Comparison of ENCODE assay signal across 17 cellular contexts in the genomic region with DNA sequence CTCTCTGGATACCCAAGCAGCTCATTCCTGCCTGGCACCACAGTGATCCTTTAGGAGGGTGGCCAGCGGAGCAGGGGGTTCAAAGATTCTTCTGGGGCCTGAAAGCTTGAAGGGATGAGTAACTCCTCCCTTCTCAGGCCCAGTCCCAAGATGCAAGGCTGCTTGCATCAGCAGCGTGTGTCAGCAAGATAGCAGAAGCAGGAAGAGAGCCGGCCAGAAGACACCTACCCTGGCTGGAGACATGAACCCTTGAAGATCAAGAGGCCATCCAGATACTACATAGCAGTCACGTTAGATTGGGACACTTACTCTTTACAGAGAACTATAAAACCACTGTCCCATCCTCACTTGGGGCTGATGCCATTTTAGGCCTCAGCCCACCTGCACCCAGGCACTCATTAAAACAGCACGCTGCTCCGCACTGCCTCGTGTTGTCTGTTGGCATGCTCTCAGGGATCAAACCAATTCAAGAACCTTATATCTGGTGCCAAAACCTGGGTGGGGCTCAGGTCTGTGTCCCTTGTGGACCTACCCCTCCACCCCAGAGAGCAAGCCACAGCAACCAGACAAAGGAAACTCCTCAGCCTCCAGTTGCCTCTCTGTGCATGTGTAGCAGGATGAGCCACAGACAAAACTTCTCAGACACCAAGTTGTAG. TPM values are rescaled to one million over a fixed set of nuclear protein-coding genes. Genes with fewer than 3 reads are reported as not detected.
A peak's percentile ranks its signal among the peaks of the same experiment; 100 is the strongest.
DNase-seq lines count a peak whose midpoint lies in the region; ATAC-seq and TF ChIP-seq lines count a peak whose summit lies in the region.
"Had no signal": no experiment of that assay in that cellular context is flagged by ENCODE, and none has a peak within 500 bp of the region (broad histone marks: within the 10 kb centered on the region; RNA-seq: fewer than 3 reads in every experiment).

No MANE protein-coding gene starts in this region.

- H3K79me1 ChIP-seq in trophoblast cell (ENCODE audit: low read length): peaks cover 1% of the 10 kb centered on the region

- H2BK120ac ChIP-seq in trophoblast cell (ENCODE audit: insufficient read depth, low read length, poor library complexity): no peak overlapping the region

- H2BK12ac ChIP-seq in trophoblast cell (ENCODE audit: low read length): peak overlapping the region; percentile 31

- H3K27ac ChIP-seq in HCT116 (ENCODE audit: low read depth, low read length) (no peak overlapping the region), trophoblast cell (ENCODE audit: low read depth, low read length) (no peak overlapping the region), A673 (ENCODE audit: low read depth, low read length, poor library complexity, severe bottlenecking) (no peak overlapping the region), psoas muscle (no peak overlapping the region)
- H3K27ac ChIP-seq: prostate gland, upper lobe of right lung had no signal

- DNase-seq in HCT116 (ENCODE audit: low read depth, low spot score): no peak
- no peak for DNase-seq in trophoblast cell
- DNase-seq in NCI-H82 treated with DMSO at 0.1 percent for 48 hours (lab: John Stamatoyannopoulos, UW; ENCODE audit: unreplicated experiment): no peak
- DNase-seq in A673 (ENCODE audit: low spot score): no peak
- no peak for DNase-seq in psoas muscle
- DNase-seq: activated gamma-delta T cell treated with Interleukin-2 at 50 U/mL for 16 hours, hippocampal formation, left colon, upper lobe of right lung had no signal

- H2AK5ac ChIP-seq in trophoblast cell (ENCODE audit: low read length): peak overlapping the region; percentile 21

- H3K14ac ChIP-seq in trophoblast cell (ENCODE audit: low read length): no peak overlapping the region

- no peak for TF ChIP-seq RAD21 in HCT116 (IDR thresholded peaks at IDR 0.05; ENCODE audit: low read depth)

- peak; percentile 75 for ATAC-seq in GM18907 (IDR thresholded peaks at IDR 0.05; ENCODE audit: unreplicated experiment)
- ATAC-seq in HCT116: 0 out of 2 replicates have a peak, but pooled peaks have one; percentile 11
- ATAC-seq in HG03196 (IDR thresholded peaks at IDR 0.05; ENCODE audit: unreplicated experiment): peak; percentile 65
- ATAC-seq in psoas muscle: no peak
- ATAC-seq: upper lobe of right lung had no signal

- TF ChIP-seq CTCF in HCT116 (IDR thresholded peaks at IDR 0.05 in 2 of 3, conservative IDR thresholded peaks at IDR 0.05 in 1 of 3; ENCODE audit: borderline replicate concordance in 1 of 3, insufficient read depth in 1 of 3, low read depth in 2 of 3, low read length in 2 of 3): no peak
- TF ChIP-seq CTCF in A673 (conservative IDR thresholded peaks at IDR 0.05; ENCODE audit: low read depth, low read length): no peak
- no peak for TF ChIP-seq CTCF in psoas muscle (IDR thresholded peaks at IDR 0.05)

- H3K4ac ChIP-seq in trophoblast cell (ENCODE audit: low read depth, low read length): no peak overlapping the region

- H3K9me2 ChIP-seq in HCT116 (ENCODE audit: insufficient read depth): no peaks in the 10 kb centered on the region

- H3K27me3 ChIP-seq in HCT116 (ENCODE audit: insufficient read depth, low read length): no peaks in the 10 kb centered on the region
- H3K27me3 ChIP-seq in trophoblast cell (ENCODE audit: insufficient read depth, low read length): no peaks in the 10 kb centered on the region
- no peaks in the 10 kb centered on the region for H3K27me3 ChIP-seq in A673 (replicated peaks; ENCODE audit: insufficient read depth, low read depth, low read length, poor library complexity)
- H3K27me3 ChIP-seq in psoas muscle (ENCODE audit: insufficient read depth in 3 of 3, low read length in 2 of 3): no peaks in the 10 kb centered on the region
- H3K27me3 ChIP-seq: upper lobe of right lung had no signal

- H3K36me3 ChIP-seq in HCT116 (ENCODE audit: control insufficient read depth in 1 of 2, insufficient read depth in 2 of 2, low read length in 2 of 2) (no peaks in the 10 kb centered on the region), trophoblast cell (ENCODE audit: control insufficient read depth in 1 of 2, insufficient read depth in 2 of 2, low read length in 2 of 2) (no peaks in the 10 kb centered on the region), A673 (ENCODE audit: insufficient read depth, low read length, poor library complexity, severe bottlenecking) (no peaks in the 10 kb centered on the region), psoas muscle (ENCODE audit: insufficient read depth in 1 of 2, low read depth in 1 of 2) (no peaks in the 10 kb centered on the region)
- H3K36me3 ChIP-seq: prostate gland, upper lobe of right lung had no signal

- H3K4me2 ChIP-seq in HCT116 (ENCODE audit: low read length): no peak overlapping the region
- no peak overlapping the region for H3K4me2 ChIP-seq in trophoblast cell (ENCODE audit: low read length)

- H3K4me3 ChIP-seq in HCT116 (replicated peaks in 1 of 2; ENCODE audit: low read depth in 1 of 2, low read length in 2 of 2) (no peak overlapping the region), trophoblast cell (ENCODE audit: low read depth, low read length) (no peak overlapping the region), A673 (ENCODE audit: low read depth, low read length, poor library complexity, severe bottlenecking) (no peak overlapping the region), psoas muscle (no peak overlapping the region)
- H3K4me3 ChIP-seq: prostate gland, upper lobe of right lung had no signal

- BruUV-seq in HCT116 (replicated peaks; lab: Mats Ljungman, UMichigan): no TSS peak
- BruUV-seq in A673 (replicated peaks; lab: Mats Ljungman, UMichigan): no TSS peak

- H4K12ac ChIP-seq in trophoblast cell (ENCODE audit: low read depth, low read length): peak overlapping the region; percentile 54

- CTCF ChIA-PET in HCT116 (lab: Charles Lee) (no interaction called here), A673 (lab: Charles Lee) (no interaction called here)

- H2BK5ac ChIP-seq in trophoblast cell (ENCODE audit: low read depth, low read length, poor library complexity): no peak overlapping the region

- no peak overlapping the region for H3K18ac ChIP-seq in trophoblast cell (ENCODE audit: low read length)

- peak overlapping the region; percentile 55 for H4K91ac ChIP-seq in trophoblast cell (ENCODE audit: low read depth, low read length)

- H3K79me2 ChIP-seq in HCT116 (ENCODE audit: insufficient read depth, low read length): no peaks in the 10 kb centered on the region
- H3K79me2 ChIP-seq in trophoblast cell (ENCODE audit: control insufficient read depth, insufficient read depth, low read length, poor library complexity): no peaks in the 10 kb centered on the region

- intact Hi-C loops in HCT116 (cut with micrococcal nuclease): no loop called here
- intact Hi-C loops in A673 (cut with micrococcal nuclease; ENCODE audit: unreplicated experiment): no loop called here
- intact Hi-C loops in psoas muscle (cut with DNase I): loop anchor here in 1 of 2 donors (5.0 kb wide), 1 partner anchor 98 kb away; no protein-coding TSS in a partner anchor

- RAD21 ChIA-PET in HCT116 (lab: Charles Lee; ENCODE audit: low non-redundant PET in 1 of 2, low total read pairs in 2 of 2, uncharacterized antibody in 2 of 2, unreplicated experiment in 2 of 2): no interaction called here

- H3K9me3 ChIP-seq in HCT116 (ENCODE audit: control insufficient read depth in 1 of 2, insufficient read depth in 1 of 2, low read depth in 1 of 2, low read length in 2 of 2) (no peaks in the 10 kb centered on the region), trophoblast cell (ENCODE audit: insufficient read depth, low read depth, low read length) (no peaks in the 10 kb centered on the region), A673 (ENCODE audit: low read depth, low read length, poor library complexity, severe bottlenecking) (no peaks in the 10 kb centered on the region), psoas muscle (no peaks in the 10 kb centered on the region)
- H3K9me3 ChIP-seq: prostate gland, upper lobe of right lung had no signal

- no CpG with 5 or more reads among the region's 7 CpGs for WGBS in trophoblast cell (ENCODE audit: extremely low coverage, insufficient coverage, insufficient read length)
- 85 to 87% methylated on average over 7 of the region's 7 CpGs; no CpG with 5 or more reads in 1 of the 3 donors for WGBS in psoas muscle, 3 donors

- POLR2A ChIA-PET in HCT116 (lab: Charles Lee): no interaction called here
- POLR2A ChIA-PET in A673 (lab: Charles Lee; ENCODE audit: low non-redundant PET): no interaction called here

- H4K8ac ChIP-seq in trophoblast cell (ENCODE audit: low read depth, low read length): peak overlapping the region; percentile 19

- H4K20me1 ChIP-seq in HCT116 (ENCODE audit: insufficient read depth): no peaks in the 10 kb centered on the region

- no peaks in the 10 kb centered on the region for H3K4me1 ChIP-seq in HCT116 (ENCODE audit: control insufficient read depth in 1 of 2, insufficient read depth in 2 of 2, low read length in 2 of 2)
- no peaks in the 10 kb centered on the region for H3K4me1 ChIP-seq in trophoblast cell (ENCODE audit: control insufficient read depth in 1 of 2, insufficient read depth in 2 of 2, low read length in 2 of 2)
- H3K4me1 ChIP-seq in A673 (ENCODE audit: insufficient read depth, low read length, poor library complexity, severe bottlenecking): no peaks in the 10 kb centered on the region
- H3K4me1 ChIP-seq in psoas muscle: no peaks in the 10 kb centered on the region
- H3K4me1 ChIP-seq: prostate gland, upper lobe of right lung had no signal

- H2AFZ ChIP-seq in HCT116 (ENCODE audit: low read depth, low read length, poor library complexity, severe bottlenecking) (no peak overlapping the region), trophoblast cell (ENCODE audit: insufficient read depth, low read length, poor library complexity) (no peak overlapping the region)

- H3K9ac ChIP-seq in HCT116 (ENCODE audit: low read length) (no peak overlapping the region), trophoblast cell (ENCODE audit: low read length) (no peak overlapping the region)

- no peak for TF ChIP-seq POLR2A in HCT116 (IDR thresholded peaks at IDR 0.05; ENCODE audit: borderline replicate concordance, extremely low read depth, insufficient read depth, insufficient read length)

- H3K23ac ChIP-seq in trophoblast cell (ENCODE audit: low read length): no peak overlapping the region

TF ChIP-seq in HCT116, 20 proteins besides CTCF, POLR2A, EP300 and RAD21 (continues in another document):
- TF ChIP-seq SP1 (IDR thresholded peaks at IDR 0.05; ENCODE audit: low read depth) (no peak), JUND (IDR thresholded peaks at IDR 0.05) (no peak), YY1 (IDR thresholded peaks at IDR 0.05; ENCODE audit: extremely low read depth, insufficient replicate concordance, low read depth, low read length) (no peak)

RNA-seq across cellular contexts. Expression of a gene that starts 6.5 kb away (rescaled TPM):
- not detected for total RNA-seq in HCT116 (2021; ENCODE audit: unreplicated experiment)
- not detected in 2 replicates for polyA plus RNA-seq in HCT116 (2012)
- polyA plus RNA-seq in trophoblast cell (2013): 0.15 TPM in 2 replicates
- total RNA-seq in A673 (2021): not detected in 2 replicates
- total RNA-seq in psoas muscle: not detected
- polyA plus RNA-seq in psoas muscle: not detected
- total RNA-seq: astrocyte, Daoy, dermis microvascular lymphatic vessel endothelial cell, myocyte, upper lobe of right lung had no signal
- polyA plus RNA-seq: CD14-positive monocyte had no signal

Comparison
In these comparisons a context has a peak if more than half of its experiments do, and no peak if none do; other contexts are left out.
1. ATAC-seq: peak in GM18907 (single experiment), HCT116 (single experiment) and HG03196 (single experiment); none in psoas muscle (0 of 4).